26 cellular contexts compared by ENCODE assay signal in genomic region chr21:38280446-38280845, GRCh38. TPM values are rescaled to one million over a fixed set of nuclear protein-coding genes. Genes with fewer than 3 reads are reported as not detected.
"Had no signal": no experiment of that assay in that cellular context is flagged by ENCODE, and none has a peak within 500 bp of the region (broad histone marks: within the 10 kb centered on the region; RNA-seq: fewer than 3 reads in every experiment).

No MANE protein-coding gene starts in this region.

- DNase-seq: activated CD8-positive, alpha-beta memory T cell treated with anti-CD3 and anti-CD28 coated beads for 24 hours; activated CD8-positive, alpha-beta memory T cell treated with anti-CD3 and anti-CD28 coated beads, Interleukin-2, amount 50 U/mL, for 4 hours; activated naive CD4-positive, alpha-beta T cell; activated T-cell treated with anti-CD3 and anti-CD28 coated beads, Interleukin-2, amount 50 U/mL, for 24 hours; adrenal gland; body of pancreas; heart left ventricle; islet precursor cell; left colon; mesendoderm; mucosa of descending colon; occipital lobe; posterior cingulate gyrus; sigmoid colon; stimulated activated CD4-positive, alpha-beta T cell treated with anti-CD3 and anti-CD28 coated beads, Interleukin-15, amount 100 ng/mL, for 24 hours; stomach; T-helper 9 cell had no signal

- H3K27me3 ChIP-seq: adrenal gland, body of pancreas, cardiac muscle cell, heart left ventricle, sigmoid colon, stomach, vagina had no signal

- H3K9me3 ChIP-seq: adrenal gland, body of pancreas, heart left ventricle, mucosa of descending colon, sigmoid colon, stomach, vagina had no signal

- ATAC-seq: activated T-helper 17 cell treated with anti-CD3 and anti-CD28 coated beads, Interleukin-2, amount 50 U/mL, for 72 hours; body of pancreas; heart left ventricle; left colon; mucosa of descending colon; stimulated activated memory B cell treated with anti-CD40 and anti-IgM and Interleukin-4, amounts not matched to agents 10 μg/mL and 1 μg/mL and 100 μg/mL, for 72 hours had no signal

- H3K4me1 ChIP-seq: body of pancreas, sigmoid colon had no signal

- H3K4me2 ChIP-seq: smooth muscle cell had no signal

- H3K4me3 ChIP-seq: adrenal gland, body of pancreas, cardiac muscle cell, heart left ventricle, mucosa of descending colon, sigmoid colon, smooth muscle cell, stomach, vagina had no signal

- H3K27ac ChIP-seq: adrenal gland, body of pancreas, cardiac muscle cell, epithelial cell of prostate, sigmoid colon, vagina had no signal

- H3K36me3 ChIP-seq: adrenal gland, cardiac muscle cell, heart left ventricle, sigmoid colon, stomach, vagina had no signal

RNA-seq across cellular contexts. Expression of gene KCNJ15, which starts 23.7 kb away (rescaled TPM):
- total RNA-seq: cardiac muscle cell, cerebellum, temporal lobe had no signal
- polyA plus RNA-seq: cardiac muscle cell, neural cell had no signal
